ENCODE assay signal across 9 cellular contexts in genomic region chr2:32064713-32065112, GRCh38. TPM values are rescaled to one million over a fixed set of nuclear protein-coding genes. Genes with fewer than 3 reads are reported as not detected.
DNase-seq lines count a peak whose midpoint lies in the region; ATAC-seq and TF ChIP-seq lines count a peak whose summit lies in the region.
"Had no signal": no experiment of that assay in that cellular context is flagged by ENCODE, and none has a peak within 500 bp of the region (broad histone marks: within the 10 kb centered on the region; RNA-seq: fewer than 3 reads in every experiment).

No MANE protein-coding gene starts in this region.

- peak overlapping the region; percentile 90 for H3K27ac Mint-ChIP-seq in CD4-positive, alpha-beta T cell
- H3K27ac Mint-ChIP-seq in endodermal cell: no peak overlapping the region

- peaks cover 12% of the 10 kb centered on the region for H3K36me3 Mint-ChIP-seq in CD4-positive, alpha-beta T cell (ENCODE audit: low read depth)
- H3K36me3 Mint-ChIP-seq in endodermal cell (ENCODE audit: low read depth): peaks cover 5% of the 10 kb centered on the region

- H2BK12ac ChIP-seq in neuronal stem cell (ENCODE audit: low read length): no peak overlapping the region

- H3K9ac ChIP-seq in NT2/D1 (ENCODE audit: insufficient read length, low read depth) (peak overlapping the region; percentile 58), endodermal cell (ENCODE audit: extremely low read depth, low read length, poor library complexity, severe bottlenecking) (no peak overlapping the region), neuronal stem cell (ENCODE audit: low read depth, low read length, poor library complexity) (no peak overlapping the region)

- H3K4me1 ChIP-seq in NT2/D1 (ENCODE audit: insufficient read depth, insufficient read length) (no peaks in the 10 kb centered on the region), endodermal cell (ENCODE audit: control insufficient read depth, insufficient read depth, low read length) (no peaks in the 10 kb centered on the region), neuronal stem cell (ENCODE audit: control insufficient read depth in 2 of 2, insufficient read depth in 1 of 2, low read depth in 1 of 2, low read length in 2 of 2) (peaks cover 0 to 4% of the 10 kb centered on the region in 2 donors)

- no peak overlapping the region for H4K8ac ChIP-seq in neuronal stem cell (ENCODE audit: low read depth, low read length)

- DNase-seq in CD4-positive, alpha-beta T cell: no peak
- DNase-seq in NT2/D1 (ENCODE audit: low read depth, low spot score): no peak
- no peak for DNase-seq in endodermal cell
- no peak for DNase-seq in neuronal stem cell (ENCODE audit: low spot score)
- no peak for DNase-seq in NCI-H128 (lab: John Stamatoyannopoulos, UW; ENCODE audit: unreplicated experiment)
- no peak for DNase-seq in NCI-H2227 (lab: John Stamatoyannopoulos, UW; ENCODE audit: unreplicated experiment)
- DNase-seq: NCI-H2029 had no signal

- peaks cover 44% of the 10 kb centered on the region for H3K4me1 Mint-ChIP-seq in CD4-positive, alpha-beta T cell (ENCODE audit: low read depth)
- peaks cover 14% of the 10 kb centered on the region for H3K4me1 Mint-ChIP-seq in endodermal cell

- no peak overlapping the region for H2AK5ac ChIP-seq in neuronal stem cell (ENCODE audit: low read depth, low read length)

- H3K79me1 ChIP-seq in neuronal stem cell (ENCODE audit: low read depth, low read length): peaks cover 5% of the 10 kb centered on the region

- H2AFZ ChIP-seq in neuronal stem cell (ENCODE audit: low read length): no peak overlapping the region

- H3K18ac ChIP-seq in neuronal stem cell (ENCODE audit: low read length): no peak overlapping the region

- H3K36me3 ChIP-seq in NT2/D1 (ENCODE audit: insufficient read depth, insufficient read length, low read length) (no peaks in the 10 kb centered on the region), endodermal cell (ENCODE audit: control insufficient read depth, insufficient read depth, low read length) (peaks cover 3% of the 10 kb centered on the region), neuronal stem cell (replicated peaks in 1 of 2; ENCODE audit: control insufficient read depth in 2 of 2, insufficient read depth in 2 of 2, low read length in 2 of 2) (peaks cover 0 to 18% of the 10 kb centered on the region in 2 donors)

- peak overlapping the region; percentile 61 for H3K4me2 ChIP-seq in neuronal stem cell (ENCODE audit: insufficient read depth, low read length, poor library complexity, severe bottlenecking)

- POLR2A ChIA-PET in CD4-positive, alpha-beta T cell (lab: Charles Lee): interaction anchor here (1.2 to 4.3 kb wide), 7 partner anchors 10 to 101 kb away, joined by 3 to 65 read pairs (median 9); partner anchors contain the start of genes DPY30, MEMO1 and SLC30A6

- no peak overlapping the region for H2BK15ac ChIP-seq in neuronal stem cell (ENCODE audit: low read length)

- ATAC-seq in CD4-positive, alpha-beta T cell (ENCODE audit: poor library complexity): no peak
- ATAC-seq in GM18502 (IDR thresholded peaks at IDR 0.05; ENCODE audit: poor library complexity, unreplicated experiment) (no peak), HG02981 (IDR thresholded peaks at IDR 0.05; ENCODE audit: unreplicated experiment) (no peak)

- no peaks in the 10 kb centered on the region for H3K9me3 ChIP-seq in CD4-positive, alpha-beta T cell (ENCODE audit: control insufficient read depth, low read length)
- H3K9me3 ChIP-seq in NT2/D1 (ENCODE audit: insufficient read depth, low read length) (no peaks in the 10 kb centered on the region), endodermal cell (ENCODE audit: control insufficient read depth, low read length) (no peaks in the 10 kb centered on the region), neuronal stem cell (replicated peaks in 1 of 2; ENCODE audit: control insufficient read depth in 2 of 2, insufficient read depth in 1 of 2, low read depth in 1 of 2, low read length in 2 of 2) (no peaks in the 10 kb centered on the region)

- no peak overlapping the region for H3K23ac ChIP-seq in neuronal stem cell (ENCODE audit: low read depth, low read length, poor library complexity)

- H3K9me3 Mint-ChIP-seq in CD4-positive, alpha-beta T cell: no peaks in the 10 kb centered on the region
- H3K9me3 Mint-ChIP-seq in endodermal cell: no peaks in the 10 kb centered on the region

- H3K27me3 ChIP-seq in CD4-positive, alpha-beta T cell (ENCODE audit: control insufficient read depth, insufficient read depth, low read length): no peaks in the 10 kb centered on the region
- H3K27me3 ChIP-seq in NT2/D1 (ENCODE audit: insufficient read depth, insufficient read length): no peaks in the 10 kb centered on the region
- H3K27me3 ChIP-seq in endodermal cell (ENCODE audit: control insufficient read depth, insufficient read depth, low read length, poor library complexity, severe bottlenecking): no peaks in the 10 kb centered on the region
- no peaks in the 10 kb centered on the region for H3K27me3 ChIP-seq in neuronal stem cell (ENCODE audit: control insufficient read depth in 3 of 3, insufficient read depth in 3 of 3, low read depth in 1 of 3, low read length in 3 of 3)

- H3K4ac ChIP-seq in neuronal stem cell (ENCODE audit: low read length): no peak overlapping the region

- no peak overlapping the region for H2BK5ac ChIP-seq in neuronal stem cell (ENCODE audit: low read length)

- peak overlapping the region; percentile 63 for H3K27ac ChIP-seq in CD4-positive, alpha-beta T cell (ENCODE audit: low read depth, low read length)
- no peak overlapping the region for H3K27ac ChIP-seq in endodermal cell (ENCODE audit: low read depth, low read length)
- H3K27ac ChIP-seq in neuronal stem cell (replicated peaks; ENCODE audit: low read length): no peak overlapping the region

- H3K4me3 Mint-ChIP-seq in CD4-positive, alpha-beta T cell: peak overlapping the region; percentile 97
- peak overlapping the region; percentile 91 for H3K4me3 Mint-ChIP-seq in endodermal cell

- CTCF ChIA-PET in CD4-positive, alpha-beta T cell (lab: Charles Lee): interaction anchor here (1.3 to 2.4 kb wide), 2 partner anchors 24 to 56 kb away, joined by 3 to 24 read pairs; partner anchors contain the start of gene DPY30

- H2BK120ac ChIP-seq in neuronal stem cell (ENCODE audit: low read depth, low read length): no peak overlapping the region

- 86 to 88% methylated on average over 2 to 8 of the region's 8 CpGs for WGBS in endodermal cell (ENCODE audit: insufficient coverage in 1 of 2, insufficient read length in 1 of 2), 2 experiments
- WGBS in neuronal stem cell (ENCODE audit: extremely low coverage in 2 of 2, insufficient read length in 2 of 2, insufficient replicate concordance in 1 of 2), 2 donors: no CpG with 5 or more reads among the region's 8 CpGs

- no peak overlapping the region for H3K14ac ChIP-seq in neuronal stem cell (ENCODE audit: low read length)

- H3K27me3 Mint-ChIP-seq in CD4-positive, alpha-beta T cell: no peaks in the 10 kb centered on the region
- H3K27me3 Mint-ChIP-seq in endodermal cell (ENCODE audit: insufficient read depth): no peaks in the 10 kb centered on the region

- no peak for TF ChIP-seq CTCF in CD4-positive, alpha-beta T cell (IDR thresholded peaks at IDR 0.05)
- no peak for TF ChIP-seq CTCF in endodermal cell (conservative IDR thresholded peaks at IDR 0.05)

- peak overlapping the region; percentile 49 for H3K4me3 ChIP-seq in NT2/D1 (ENCODE audit: insufficient read length, low read depth)
- peak overlapping the region; percentile 98 for H3K4me3 ChIP-seq in endodermal cell (ENCODE audit: low read length)
- H3K4me3 ChIP-seq in neuronal stem cell (ENCODE audit: low read length in 2 of 2): peak overlapping the region in 1 of 2 donors; percentile 80

- no peak overlapping the region for H4K91ac ChIP-seq in neuronal stem cell (ENCODE audit: low read depth, low read length, poor library complexity)

- intact Hi-C loops in CD4-positive, alpha-beta T cell (cut with DNase I, micrococcal nuclease): loop anchor here (2.0 to 10.0 kb wide), 8 partner anchors 52 to 1920 kb away; partner anchors contain the start of genes BIRC6 (in 1 of the 2), EHD3 (in 1 of the 2), FAM98A (in 1 of the 2) and TTC27 (in 1 of the 2)

RNA-seq across cellular contexts. Expression of gene SPAST, which starts 1.4 kb away (rescaled TPM):
- 1 to 10 TPM; 7.0 to 7.4 TPM for total RNA-seq in CD4-positive, alpha-beta T cell
- 10 to 100 TPM; 25.7 to 34.6 TPM for total RNA-seq in endodermal cell
- polyA plus RNA-seq in endodermal cell (2013, experiment 1 of 2): 40.3 TPM
- 40.4 TPM for polyA plus RNA-seq in endodermal cell (2013, experiment 2 of 2)
- 18.8 TPM for polyA plus RNA-seq in neuronal stem cell (2013, experiment 1 of 2)
- polyA plus RNA-seq in neuronal stem cell (2013, experiment 2 of 2): 20.5 TPM

RNA-seq across cellular contexts. Expression of gene DPY30, which starts 25.1 kb away (rescaled TPM):
- total RNA-seq in CD4-positive, alpha-beta T cell: 10 to 100 TPM; 12.4 to 13.1 TPM
- 100 to 1,000 TPM; 146 to 173 TPM for total RNA-seq in endodermal cell
- polyA plus RNA-seq in endodermal cell (2013, experiment 1 of 2): 140 TPM
- polyA plus RNA-seq in endodermal cell (2013, experiment 2 of 2): 145 TPM
- polyA plus RNA-seq in neuronal stem cell (2013, experiment 1 of 2): 192 TPM
- 194 TPM for polyA plus RNA-seq in neuronal stem cell (2013, experiment 2 of 2)

RNA-seq across cellular contexts. Expression of gene MEMO1, which starts 53.9 kb away (rescaled TPM):
- total RNA-seq in CD4-positive, alpha-beta T cell: 10 to 100 TPM; 39.6 to 39.8 TPM
- total RNA-seq in endodermal cell: 10 to 100 TPM; 40.2 to 52.0 TPM
- 46.3 TPM for polyA plus RNA-seq in endodermal cell (2013, experiment 1 of 2)
- polyA plus RNA-seq in endodermal cell (2013, experiment 2 of 2): 50.3 TPM
- 24.6 TPM for polyA plus RNA-seq in neuronal stem cell (2013, experiment 1 of 2)
- polyA plus RNA-seq in neuronal stem cell (2013, experiment 2 of 2): 24.7 TPM

Comparison
In these comparisons a context has a peak if more than half of its experiments do, and no peak if none do; other contexts are left out.
1. RNA of gene DPY30, which starts 25.1 kb away (total RNA-seq): 146 to 173 TPM in endodermal cell; 12.4 to 13.1 TPM in CD4-positive, alpha-beta T cell; every median in the first group is over 10 times any median in the second.